In the genomic region with DNA sequence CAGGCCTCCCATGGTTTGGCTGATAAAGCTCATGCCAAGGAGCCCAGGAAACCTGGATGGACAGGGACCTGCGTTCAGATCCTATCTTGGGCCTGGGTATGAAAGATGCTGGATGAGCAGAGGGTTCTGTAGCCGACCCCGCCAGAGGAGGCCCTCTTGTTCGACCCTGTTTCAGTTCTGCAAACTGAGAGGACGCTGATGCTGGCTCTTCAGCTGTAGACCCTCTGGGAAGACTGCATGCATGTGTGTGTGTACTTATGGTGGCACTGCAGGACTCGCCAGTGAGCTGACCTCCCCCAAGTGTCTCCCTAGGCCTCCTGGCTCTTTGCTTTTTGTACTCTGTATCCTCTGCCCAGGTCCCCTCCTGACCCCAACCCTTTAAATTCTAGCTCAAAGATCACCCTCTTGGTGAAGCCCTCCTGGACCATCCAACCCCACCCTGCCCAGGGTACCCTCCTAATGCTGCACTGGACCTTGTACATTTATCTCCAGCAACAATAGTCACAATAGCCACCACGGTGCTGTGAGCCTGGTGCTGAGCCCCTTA, we compare ENCODE assay signal across 19 cellular contexts. TPM values are rescaled to one million over a fixed set of nuclear protein-coding genes. Genes with fewer than 3 reads are reported as not detected.
DNase-seq lines count a peak whose midpoint lies in the region; ATAC-seq, FAIRE-seq and TF ChIP-seq lines count a peak whose summit lies in the region.
"Had no signal": no experiment of that assay in that cellular context is flagged by ENCODE, and none has a peak within 500 bp of the region (broad histone marks: within the 10 kb centered on the region; RNA-seq: fewer than 3 reads in every experiment).

No MANE protein-coding gene starts in this region.

- H3K4me1 Mint-ChIP-seq in activated naive CD4-positive, alpha-beta T cell treated with anti-CD3 and anti-CD28 coated beads for 36 hours (ENCODE audit: low read depth), result no peaks in the 10 kb centered on the region
- peaks cover 4% of the 10 kb centered on the region for H3K4me1 Mint-ChIP-seq in stimulated activated effector memory CD8-positive, alpha-beta T cell treated with anti-CD3 and anti-CD28 coated beads, Interleukin-12 subunit alpha, Interleukin-12 subunit beta, amount 100 ng/mL, for 72 hours
- H3K4me1 Mint-ChIP-seq: CD4-positive, alpha-beta memory T cell; T-cell had no signal

- FAIRE-seq in HepG2 (lab: Jason Lieb, UNC), result no peak
- FAIRE-seq: H1, keratinocyte had no signal

- no peaks in the 10 kb centered on the region for H3K36me3 Mint-ChIP-seq in activated naive CD4-positive, alpha-beta T cell treated with anti-CD3 and anti-CD28 coated beads for 36 hours (ENCODE audit: low read depth)
- H3K36me3 Mint-ChIP-seq in stimulated activated effector memory CD8-positive, alpha-beta T cell treated with anti-CD3 and anti-CD28 coated beads, Interleukin-12 subunit alpha, Interleukin-12 subunit beta, amount 100 ng/mL, for 72 hours, result no peaks in the 10 kb centered on the region
- H3K36me3 Mint-ChIP-seq: CD4-positive, alpha-beta memory T cell; stimulated activated naive B cell treated with anti-CD40 and anti-IgM and Interleukin-4, amounts not matched to agents 10 μg/mL and 1 μg/mL and 100 μg/mL, for 72 hours; T-cell had no signal

- TF ChIP-seq POLR2A in HepG2 (IDR thresholded peaks at IDR 0.05; ENCODE audit: insufficient read depth in 1 of 2, low read depth in 2 of 2, low read length in 2 of 2), result no peak

- H3K4me2 ChIP-seq in HepG2 (ENCODE audit: low read depth, low read length), result peak overlapping the region; percentile 92

- H3K27ac Mint-ChIP-seq in activated naive CD4-positive, alpha-beta T cell treated with anti-CD3 and anti-CD28 coated beads for 36 hours, result no peak overlapping the region
- peak overlapping the region; percentile 17 for H3K27ac Mint-ChIP-seq in stimulated activated effector memory CD8-positive, alpha-beta T cell treated with anti-CD3 and anti-CD28 coated beads, Interleukin-12 subunit alpha, Interleukin-12 subunit beta, amount 100 ng/mL, for 72 hours
- H3K27ac Mint-ChIP-seq: activated CD8-positive, alpha-beta T cell treated with anti-CD3 and anti-CD28 coated beads for 36 hours; stimulated activated naive B cell treated with anti-CD40 and anti-IgM and Interleukin-4, amounts not matched to agents 10 μg/mL and 1 μg/mL and 100 μg/mL, for 72 hours; T-cell had no signal

- TF ChIP-seq EP300 in HepG2 (IDR thresholded peaks at IDR 0.05; ENCODE audit: low read depth in 2 of 2, low read length in 2 of 2) (no peak), HepG2 (CRISPR knock-in tag; IDR thresholded peaks at IDR 0.05; ENCODE audit: borderline replicate concordance) (no peak)

- H3K79me2 ChIP-seq in HepG2 (ENCODE audit: insufficient read depth, low read length), result peaks cover 24% of the 10 kb centered on the region

- H3K36me3 ChIP-seq in WERI-Rb-1 (no peaks in the 10 kb centered on the region), HepG2 (replicated peaks in 1 of 2; ENCODE audit: control insufficient read depth in 1 of 2, insufficient read depth in 2 of 2, low read length in 2 of 2) (peaks cover 6 to 22% of the 10 kb centered on the region in 2 experiments; a peak in 4 of 5 replicates)
- H3K36me3 ChIP-seq: upper lobe of right lung had no signal

- in situ Hi-C loops in HepG2 (cut with HindIII; ENCODE audit: extremely low pct_ligation_motif_present, low pct_unique_long_range_greater_than_20kb), result no loop called here

- H3K27me3 Mint-ChIP-seq in activated naive CD4-positive, alpha-beta T cell treated with anti-CD3 and anti-CD28 coated beads for 36 hours (ENCODE audit: low read depth), result no peaks in the 10 kb centered on the region
- H3K27me3 Mint-ChIP-seq: activated CD8-positive, alpha-beta T cell treated with anti-CD3 and anti-CD28 coated beads for 36 hours; CD4-positive, alpha-beta memory T cell; stimulated activated naive B cell treated with anti-CD40 and anti-IgM and Interleukin-4, amounts not matched to agents 10 μg/mL and 1 μg/mL and 100 μg/mL, for 72 hours had no signal

- no peaks in the 10 kb centered on the region for H3K9me3 ChIP-seq in WERI-Rb-1 (ENCODE audit: severe bottlenecking)
- no peaks in the 10 kb centered on the region for H3K9me3 ChIP-seq in HepG2 (ENCODE audit: low read length)
- H3K9me3 ChIP-seq: upper lobe of right lung had no signal

- no peaks in the 10 kb centered on the region for H3K9me3 Mint-ChIP-seq in activated naive CD4-positive, alpha-beta T cell treated with anti-CD3 and anti-CD28 coated beads for 36 hours
- H3K9me3 Mint-ChIP-seq in stimulated activated effector memory CD8-positive, alpha-beta T cell treated with anti-CD3 and anti-CD28 coated beads, Interleukin-12 subunit alpha, Interleukin-12 subunit beta, amount 100 ng/mL, for 72 hours, result no peaks in the 10 kb centered on the region
- H3K9me3 Mint-ChIP-seq: activated CD8-positive, alpha-beta T cell treated with anti-CD3 and anti-CD28 coated beads for 36 hours; CD4-positive, alpha-beta memory T cell; stimulated activated naive B cell treated with anti-CD40 and anti-IgM and Interleukin-4, amounts not matched to agents 10 μg/mL and 1 μg/mL and 100 μg/mL, for 72 hours; T-cell had no signal

- TF ChIP-seq CTCF in WERI-Rb-1 (IDR thresholded peaks at IDR 0.05; ENCODE audit: low read depth, low read length), result no peak
- no peak for TF ChIP-seq CTCF in HepG2 (CRISPR knock-in tag; IDR thresholded peaks at IDR 0.05)

- H4K20me1 ChIP-seq in HepG2 (ENCODE audit: insufficient read depth, low read length), result no peaks in the 10 kb centered on the region

- no peak overlapping the region for H3K4me3 Mint-ChIP-seq in activated naive CD4-positive, alpha-beta T cell treated with anti-CD3 and anti-CD28 coated beads for 36 hours
- H3K4me3 Mint-ChIP-seq in stimulated activated effector memory CD8-positive, alpha-beta T cell treated with anti-CD3 and anti-CD28 coated beads, Interleukin-12 subunit alpha, Interleukin-12 subunit beta, amount 100 ng/mL, for 72 hours, result no peak overlapping the region
- H3K4me3 Mint-ChIP-seq: activated CD8-positive, alpha-beta T cell treated with anti-CD3 and anti-CD28 coated beads for 36 hours; CD4-positive, alpha-beta memory T cell; stimulated activated naive B cell treated with anti-CD40 and anti-IgM and Interleukin-4, amounts not matched to agents 10 μg/mL and 1 μg/mL and 100 μg/mL, for 72 hours; T-cell had no signal

- peak; percentile 2 for DNase-seq in activated naive CD4-positive, alpha-beta T cell treated with anti-CD3 and anti-CD28 coated beads for 36 hours
- DNase-seq in activated naive CD4-positive, alpha-beta T cell (lab: John Stamatoyannopoulos, UW), result no peak
- DNase-seq in WERI-Rb-1 (peak; percentile 3), HepG2 (ENCODE audit: low spot score) (no peak), HUDEP-2 (lab: John Stamatoyannopoulos, UW; ENCODE audit: unreplicated experiment in 76 of 76) (no peak), NCI-H524 treated with DMSO at 0.1 percent for 48 hours (lab: John Stamatoyannopoulos, UW) (no peak)
- DNase-seq in stimulated activated effector memory CD8-positive, alpha-beta T cell treated with anti-CD3 and anti-CD28 coated beads, Interleukin-12 subunit alpha, Interleukin-12 subunit beta, amount 100 ng/mL, for 72 hours (ENCODE audit: low spot score in 2 of 2), result no peak
- DNase-seq: activated CD8-positive, alpha-beta T cell treated with anti-CD3 and anti-CD28 coated beads for 36 hours; CD4-positive, alpha-beta memory T cell; DMS79 treated with DMSO at 0.1 percent for 48 hours; mesendoderm; retina; stimulated activated naive B cell treated with anti-CD40 and anti-IgM and Interleukin-4, amounts not matched to agents 10 μg/mL and 1 μg/mL and 100 μg/mL, for 72 hours had no signal

- H3K4me1 ChIP-seq in HepG2 (ENCODE audit: insufficient read depth, low read length), result peaks cover 73% of the 10 kb centered on the region

- CTCF ChIA-PET in activated naive CD4-positive, alpha-beta T cell treated with anti-CD3 and anti-CD28 coated beads for 36 hours (lab: Charles Lee), result interaction anchor here (1.1 kb wide), 1 partner anchor 13 kb away, joined by 4 read pairs; no protein-coding TSS in a partner anchor
- CTCF ChIA-PET in HepG2 (lab: Yijun Ruan, JAX; ENCODE audit: low intra/inter-chr PET ratio, low total read pairs), result no interaction called here

- H3K4me3 ChIP-seq in WERI-Rb-1 (ENCODE audit: low read depth, low read length) (no peak overlapping the region), HepG2 (replicated peaks in 1 of 3; ENCODE audit: insufficient read depth in 1 of 3, low read depth in 2 of 3, low read length in 3 of 3) (peak overlapping the region in 1 of 3 experiments; percentile 88; a peak in 2 of 6 replicates)
- H3K4me3 ChIP-seq: upper lobe of right lung had no signal

- POLR2A ChIA-PET in HepG2 (lab: Yijun Ruan, JAX), result interaction anchor here (2.2 kb wide), 1 partner anchor 22 kb away, joined by 5 read pairs; no protein-coding TSS in a partner anchor

- TF ChIP-seq RAD21 in HepG2 (CRISPR knock-in tag; IDR thresholded peaks at IDR 0.05), result no peak

- peak overlapping the region; percentile 80; the same call in 1 of the 2 replicates for H3K9ac ChIP-seq in HepG2 (ENCODE audit: insufficient read depth, low read depth, low read length)

- no peak overlapping the region for H2AFZ ChIP-seq in HepG2 (ENCODE audit: low read length)

- ATAC-seq in HepG2, result no peak
- no peak for ATAC-seq in stimulated activated effector memory CD8-positive, alpha-beta T cell treated with anti-CD3 and anti-CD28 coated beads, Interleukin-12 subunit alpha, Interleukin-12 subunit beta, amount 100 ng/mL, for 72 hours
- no peak for ATAC-seq in GM18858 (IDR thresholded peaks at IDR 0.05; ENCODE audit: unreplicated experiment)
- ATAC-seq: activated CD8-positive, alpha-beta T cell treated with anti-CD3 and anti-CD28 coated beads for 36 hours; stimulated activated naive B cell treated with anti-CD40 and anti-IgM and Interleukin-4, amounts not matched to agents 10 μg/mL and 1 μg/mL and 100 μg/mL, for 72 hours had no signal

- no peaks in the 10 kb centered on the region for H3K27me3 ChIP-seq in WERI-Rb-1 (ENCODE audit: insufficient read depth, low read depth, severe bottlenecking)
- H3K27me3 ChIP-seq in HepG2 (ENCODE audit: control insufficient read depth in 1 of 2, insufficient read depth in 2 of 2, low read length in 2 of 2), result no peaks in the 10 kb centered on the region; a peak in 1 of 5 replicates
- H3K27me3 ChIP-seq: upper lobe of right lung had no signal

- no TSS peak for BruUV-seq in HepG2 (replicated peaks; lab: Mats Ljungman, UMichigan)

- intact Hi-C loops in activated naive CD4-positive, alpha-beta T cell treated with anti-CD3 and anti-CD28 coated beads for 36 hours (cut with micrococcal nuclease), result no loop called here
- intact Hi-C loops in HepG2 (cut with micrococcal nuclease; ENCODE audit: unreplicated experiment), result no loop called here

- 93% methylated on average over 6 of the region's 7 CpGs for WGBS in HepG2 (ENCODE audit: low lambda C conversion rate)

- H3K27ac ChIP-seq in WERI-Rb-1, result peak overlapping the region; percentile 74; the same call in 1 of the 2 replicates
- no peak overlapping the region for H3K27ac ChIP-seq in HepG2 (ENCODE audit: extremely low read length, insufficient read depth, low read length)
- H3K27ac ChIP-seq: upper lobe of right lung had no signal

RNA-seq across cellular contexts. Expression of a gene that starts 1.6 kb away (rescaled TPM):
- not detected for total RNA-seq in activated naive CD4-positive, alpha-beta T cell treated with anti-CD3 and anti-CD28 coated beads for 36 hours
- 7.6 and 18.2 TPM in 2 replicates for total RNA-seq in HepG2 (2016; rRNA removed; fragmentation: Illumina TruSeq; extraction: Trizol)
- total RNA-seq in HepG2 (2016; cell fraction: cytosol; rRNA removed; fragmentation: Illumina TruSeq; extraction: Trizol; ENCODE audit: low read depth), result 3.1 and 3.5 TPM in 2 replicates
- 6.3 and 18.1 TPM in 2 replicates for total RNA-seq in HepG2 (2016; cell fraction: insoluble cytoplasmic fraction; rRNA removed; fragmentation: Illumina TruSeq; extraction: Trizol)
- 4.6 and 5.1 TPM in 2 replicates for total RNA-seq in HepG2 (2016; cell fraction: membrane; rRNA removed; fragmentation: Illumina TruSeq; extraction: Trizol)
- total RNA-seq in HepG2 (2016; cell fraction: nucleus; rRNA removed; fragmentation: Illumina TruSeq; extraction: Trizol), result 21.5 and 27.6 TPM in 2 replicates
- 106 and 127 TPM in 2 replicates for polyA plus RNA-seq in HepG2 (2011; rRNA removed)
- 24.6 and 30.4 TPM in 2 replicates for polyA plus RNA-seq in HepG2 (2011; cell fraction: cytosol; rRNA removed)
- polyA plus RNA-seq in HepG2 (2011; cell fraction: nucleus; rRNA removed), result 854 and 1,047 TPM in 2 replicates
- polyA plus RNA-seq in HepG2 (2012), result 79.1 and 95.8 TPM in 2 replicates
- polyA plus RNA-seq in HepG2 (2016; cell fraction: cytosol; fragmentation: Illumina TruSeq; extraction: Trizol; ENCODE audit: low read depth), result 3.0 and 3.7 TPM in 2 replicates
- 11.9 and 13.8 TPM in 2 replicates for polyA plus RNA-seq in HepG2 (2016; cell fraction: insoluble cytoplasmic fraction; fragmentation: Illumina TruSeq; extraction: Trizol; ENCODE audit: low read depth)
- polyA plus RNA-seq in HepG2 (2016; cell fraction: membrane; fragmentation: Illumina TruSeq; extraction: Trizol; ENCODE audit: low read depth), result 4.6 and 5.0 TPM in 2 replicates
- 139 and 140 TPM in 2 replicates for polyA plus RNA-seq in HepG2 (2016; cell fraction: nucleus; fragmentation: Illumina TruSeq; extraction: Trizol; ENCODE audit: insufficient read depth, low read depth)
- polyA minus RNA-seq in HepG2 (2011; rRNA and poly(A)+ RNA removed; ENCODE audit: low replicate concordance), result 2.2 and 43.5 TPM in 2 replicates
- polyA minus RNA-seq in HepG2 (2011; cell fraction: cytosol; rRNA and poly(A)+ RNA removed), result 15.7 and 17.0 TPM in 2 replicates
- 107 and 127 TPM in 2 replicates for polyA minus RNA-seq in HepG2 (2011; cell fraction: nucleus; rRNA and poly(A)+ RNA removed)
- total RNA-seq: activated CD8-positive, alpha-beta T cell treated with anti-CD3 and anti-CD28 coated beads for 36 hours; CD4-positive, alpha-beta memory T cell; H1; MCF 10A; upper lobe of right lung had no signal
- polyA plus RNA-seq: CD4-positive, alpha-beta memory T cell; H1; keratinocyte had no signal

RNA-seq across cellular contexts. Expression of a gene that starts 21.3 kb away (rescaled TPM):
- 1 to 10 TPM; 4.7 to 4.8 TPM for total RNA-seq in activated naive CD4-positive, alpha-beta T cell treated with anti-CD3 and anti-CD28 coated beads for 36 hours
- 127 and 150 TPM in 2 replicates for total RNA-seq in HepG2 (2016; rRNA removed; fragmentation: Illumina TruSeq; extraction: Trizol)
- total RNA-seq in HepG2 (2016; cell fraction: cytosol; rRNA removed; fragmentation: Illumina TruSeq; extraction: Trizol; ENCODE audit: low read depth), result 35.2 and 40.3 TPM in 2 replicates
- total RNA-seq in HepG2 (2016; cell fraction: insoluble cytoplasmic fraction; rRNA removed; fragmentation: Illumina TruSeq; extraction: Trizol), result 127 and 162 TPM in 2 replicates
- 35.2 and 39.0 TPM in 2 replicates for total RNA-seq in HepG2 (2016; cell fraction: membrane; rRNA removed; fragmentation: Illumina TruSeq; extraction: Trizol)
- 49.3 and 64.9 TPM in 2 replicates for total RNA-seq in HepG2 (2016; cell fraction: nucleus; rRNA removed; fragmentation: Illumina TruSeq; extraction: Trizol)
- polyA plus RNA-seq in HepG2 (2011; rRNA removed), result 124 and 142 TPM in 2 replicates
- 105 and 126 TPM in 2 replicates for polyA plus RNA-seq in HepG2 (2011; cell fraction: cytosol; rRNA removed)
- polyA plus RNA-seq in HepG2 (2011; cell fraction: nucleus; rRNA removed), result 39.2 and 41.5 TPM in 2 replicates
- 102 and 104 TPM in 2 replicates for polyA plus RNA-seq in HepG2 (2012)
- 37.0 and 38.1 TPM in 2 replicates for polyA plus RNA-seq in HepG2 (2016; cell fraction: cytosol; fragmentation: Illumina TruSeq; extraction: Trizol; ENCODE audit: low read depth)
- 128 and 138 TPM in 2 replicates for polyA plus RNA-seq in HepG2 (2016; cell fraction: insoluble cytoplasmic fraction; fragmentation: Illumina TruSeq; extraction: Trizol; ENCODE audit: low read depth)
- 28.9 and 29.1 TPM in 2 replicates for polyA plus RNA-seq in HepG2 (2016; cell fraction: membrane; fragmentation: Illumina TruSeq; extraction: Trizol; ENCODE audit: low read depth)
- polyA plus RNA-seq in HepG2 (2016; cell fraction: nucleus; fragmentation: Illumina TruSeq; extraction: Trizol; ENCODE audit: insufficient read depth, low read depth), result 66.5 and 79.1 TPM in 2 replicates
- 34.6 and 95.6 TPM in 2 replicates for polyA minus RNA-seq in HepG2 (2011; rRNA and poly(A)+ RNA removed; ENCODE audit: low replicate concordance)
- polyA minus RNA-seq in HepG2 (2011; cell fraction: cytosol; rRNA and poly(A)+ RNA removed), result 31.6 and 39.1 TPM in 2 replicates
- polyA minus RNA-seq in HepG2 (2011; cell fraction: nucleus; rRNA and poly(A)+ RNA removed), result 15.7 and 24.2 TPM in 2 replicates
- total RNA-seq: MCF 10A had no signal

RNA-seq across cellular contexts. Expression of a gene that starts 50.1 kb away (rescaled TPM):
- total RNA-seq in activated naive CD4-positive, alpha-beta T cell treated with anti-CD3 and anti-CD28 coated beads for 36 hours, result not detected
- not detected in 2 replicates for total RNA-seq in HepG2 (2016; rRNA removed; fragmentation: Illumina TruSeq; extraction: Trizol)
- not detected in 2 replicates for total RNA-seq in HepG2 (2016; cell fraction: cytosol; rRNA removed; fragmentation: Illumina TruSeq; extraction: Trizol; ENCODE audit: low read depth)
- not detected in 2 replicates for total RNA-seq in HepG2 (2016; cell fraction: insoluble cytoplasmic fraction; rRNA removed; fragmentation: Illumina TruSeq; extraction: Trizol)
- total RNA-seq in HepG2 (2016; cell fraction: membrane; rRNA removed; fragmentation: Illumina TruSeq; extraction: Trizol), result not detected in 2 replicates
- total RNA-seq in HepG2 (2016; cell fraction: nucleus; rRNA removed; fragmentation: Illumina TruSeq; extraction: Trizol), result not detected in 2 replicates
- not detected in 2 replicates for polyA plus RNA-seq in HepG2 (2011; rRNA removed)
- not detected in 2 replicates for polyA plus RNA-seq in HepG2 (2011; cell fraction: cytosol; rRNA removed)
- 0.23 TPM in 1 of 2 replicates, not detected in the other for polyA plus RNA-seq in HepG2 (2011; cell fraction: nucleus; rRNA removed)
- not detected in 2 replicates for polyA plus RNA-seq in HepG2 (2012)
- polyA plus RNA-seq in HepG2 (2016; cell fraction: cytosol; fragmentation: Illumina TruSeq; extraction: Trizol; ENCODE audit: low read depth), result not detected in 2 replicates
- polyA plus RNA-seq in HepG2 (2016; cell fraction: insoluble cytoplasmic fraction; fragmentation: Illumina TruSeq; extraction: Trizol; ENCODE audit: low read depth), result not detected in 2 replicates
- polyA plus RNA-seq in HepG2 (2016; cell fraction: membrane; fragmentation: Illumina TruSeq; extraction: Trizol; ENCODE audit: low read depth), result not detected in 2 replicates
- not detected in 2 replicates for polyA plus RNA-seq in HepG2 (2016; cell fraction: nucleus; fragmentation: Illumina TruSeq; extraction: Trizol; ENCODE audit: insufficient read depth, low read depth)
- 0.06 and 0.56 TPM in 2 replicates for polyA minus RNA-seq in HepG2 (2011; rRNA and poly(A)+ RNA removed; ENCODE audit: low replicate concordance)
- not detected in 2 replicates for polyA minus RNA-seq in HepG2 (2011; cell fraction: cytosol; rRNA and poly(A)+ RNA removed)
- polyA minus RNA-seq in HepG2 (2011; cell fraction: nucleus; rRNA and poly(A)+ RNA removed), result 0.13 TPM in 1 of 2 replicates, not detected in the other
- total RNA-seq: CD4-positive, alpha-beta memory T cell; MCF 10A had no signal
- polyA plus RNA-seq: CD4-positive, alpha-beta memory T cell; keratinocyte had no signal

Comparison
In these comparisons a context has a peak if more than half of its experiments do, and no peak if none do; other contexts are left out.
1. DNase-seq: peak in activated naive CD4-positive, alpha-beta T cell treated with anti-CD3 and anti-CD28 coated beads for 36 hours (single experiment) and WERI-Rb-1 (single experiment); none in activated naive CD4-positive, alpha-beta T cell (0 of 4), HepG2 (single experiment), stimulated activated effector memory CD8-positive, alpha-beta T cell treated with anti-CD3 and anti-CD28 coated beads, Interleukin-12 subunit alpha, Interleukin-12 subunit beta, amount 100 ng/mL, for 72 hours (0 of 2), HUDEP-2 (0 of 76) and NCI-H524 treated with DMSO at 0.1 percent for 48 hours (single experiment).
2. RNA of a gene that starts 1.6 kb away (total RNA-seq): 3.1 to 27.6 TPM in HepG2; not detected in activated naive CD4-positive, alpha-beta T cell treated with anti-CD3 and anti-CD28 coated beads for 36 hours; every median in the first group is over 4 times any median in the second.
3. RNA of a gene that starts 21.3 kb away (total RNA-seq): 35.2 to 162 TPM in HepG2; 4.7 to 4.8 TPM in activated naive CD4-positive, alpha-beta T cell treated with anti-CD3 and anti-CD28 coated beads for 36 hours; every median in the first group is over 4 times any median in the second.